ENCODE assay signal across 1 cellular context in genomic region chr11:76972051-76972450, GRCh38.
TF ChIP-seq lines count a peak whose summit lies in the region.

No MANE protein-coding gene starts in this region.

TF ChIP-seq in HCT116, 20 proteins besides CTCF, POLR2A, EP300 and RAD21:
- no peak for TF ChIP-seq REST (IDR thresholded peaks at IDR 0.05; ENCODE audit: low read depth)
- no peak for TF ChIP-seq JUND (IDR thresholded peaks at IDR 0.05)
- no peak for TF ChIP-seq SRF (IDR thresholded peaks at IDR 0.05; ENCODE audit: low read depth)
- TF ChIP-seq TCF7L2 (IDR thresholded peaks at IDR 0.05; ENCODE audit: borderline replicate concordance, extremely low read depth, insufficient read depth, insufficient read length): no peak
- no peak for TF ChIP-seq ELF1 (IDR thresholded peaks at IDR 0.05; ENCODE audit: borderline replicate concordance, low read depth)
- TF ChIP-seq CBX3 (IDR thresholded peaks at IDR 0.05; ENCODE audit: low read depth): peak; percentile 15; the same call in 1 of the 2 replicates
- TF ChIP-seq, protein P1, sequence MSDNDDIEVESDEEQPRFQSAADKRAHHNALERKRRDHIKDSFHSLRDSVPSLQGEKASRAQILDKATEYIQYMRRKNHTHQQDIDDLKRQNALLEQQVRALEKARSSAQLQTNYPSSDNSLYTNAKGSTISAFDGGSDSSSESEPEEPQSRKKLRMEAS (IDR thresholded peaks at IDR 0.05): no peak
- no peak for TF ChIP-seq ZNF274 (IDR thresholded peaks at IDR 0.05; ENCODE audit: low read depth, low read length)
